ENCODE assay signal across 9 cellular contexts in genomic region chr17:17722081-17722905, GRCh38. TPM values are rescaled to one million over a fixed set of nuclear protein-coding genes. Genes with fewer than 3 reads are reported as not detected.
A peak's percentile ranks its signal among the peaks of the same experiment; 100 is the strongest.
DNase-seq lines count a peak whose midpoint lies in the region; ATAC-seq and TF ChIP-seq lines count a peak whose summit lies in the region.
"Had no signal": no experiment of that assay in that cellular context is flagged by ENCODE, and none has a peak within 500 bp of the region (broad histone marks: within the 10 kb centered on the region; RNA-seq: fewer than 3 reads in every experiment).

No MANE protein-coding gene starts in this region.

- H3K4me3 ChIP-seq in kidney epithelial cell (ENCODE audit: low read depth, low read length) (peak overlapping the region; percentile 48), stomach smooth muscle (ENCODE audit: low read length in 2 of 2) (peak overlapping the region; percentile 74 to 80)

- H3K27ac Mint-ChIP-seq in activated CD4-positive, alpha-beta T cell treated with anti-CD3 and anti-CD28 coated beads, Interleukin-2, amount 10 ng/mL, durations not matched to agents 24 days and 14 days, result no peak overlapping the region

- peaks cover 38% of the 10 kb centered on the region for H3K4me1 Mint-ChIP-seq in activated CD4-positive, alpha-beta T cell treated with anti-CD3 and anti-CD28 coated beads, Interleukin-2, amount 10 ng/mL, durations not matched to agents 24 days and 14 days

- TF ChIP-seq CTCF in kidney epithelial cell (IDR thresholded peaks at IDR 0.05; ENCODE audit: insufficient read depth, low read length, poor library complexity, severe bottlenecking), result no peak

- H3K36me3 ChIP-seq in kidney epithelial cell (ENCODE audit: control insufficient read depth, insufficient read depth, low read length), result no peaks in the 10 kb centered on the region
- H3K36me3 ChIP-seq in stomach smooth muscle (ENCODE audit: control insufficient read depth in 2 of 2, insufficient read depth in 2 of 2, low read length in 2 of 2), result no peaks in the 10 kb centered on the region

- H3K36me3 Mint-ChIP-seq in activated CD4-positive, alpha-beta T cell treated with anti-CD3 and anti-CD28 coated beads, Interleukin-2, amount 10 ng/mL, durations not matched to agents 24 days and 14 days (ENCODE audit: low read depth), result peaks cover 15% of the 10 kb centered on the region

- H3K27me3 Mint-ChIP-seq in activated CD4-positive, alpha-beta T cell treated with anti-CD3 and anti-CD28 coated beads, Interleukin-2, amount 10 ng/mL, durations not matched to agents 24 days and 14 days, result peaks cover 35% of the 10 kb centered on the region

- peak overlapping the region; percentile 91 for H3K4me3 Mint-ChIP-seq in activated CD4-positive, alpha-beta T cell treated with anti-CD3 and anti-CD28 coated beads, Interleukin-2, amount 10 ng/mL, durations not matched to agents 24 days and 14 days

- no peak for ATAC-seq in GM18867 (IDR thresholded peaks at IDR 0.05; ENCODE audit: unreplicated experiment)

- H3K9me3 ChIP-seq in stomach smooth muscle (ENCODE audit: control insufficient read depth in 2 of 2, low read length in 2 of 2), result no peaks in the 10 kb centered on the region

- intact Hi-C loops in activated CD4-positive, alpha-beta T cell treated with anti-CD3 and anti-CD28 coated beads, Interleukin-2, amount 10 ng/mL, durations not matched to agents 24 days and 14 days (cut with micrococcal nuclease), result loop anchor here (5.0 kb wide), 1 partner anchor 40 kb away; the partner anchor contains the start of gene RAI1

- H3K27me3 ChIP-seq in kidney epithelial cell (ENCODE audit: control insufficient read depth, insufficient read depth, low read length) (no peaks in the 10 kb centered on the region), stomach smooth muscle (ENCODE audit: control insufficient read depth in 1 of 2, insufficient read depth in 2 of 2, low read length in 2 of 2) (no peaks in the 10 kb centered on the region)

- peak overlapping the region; percentile 58 to 79 for H3K9ac ChIP-seq in stomach smooth muscle (ENCODE audit: low read length in 2 of 2)

- no peaks in the 10 kb centered on the region for H3K9me3 Mint-ChIP-seq in activated CD4-positive, alpha-beta T cell treated with anti-CD3 and anti-CD28 coated beads, Interleukin-2, amount 10 ng/mL, durations not matched to agents 24 days and 14 days

- peaks cover 35% of the 10 kb centered on the region for H3K4me1 ChIP-seq in stomach smooth muscle (ENCODE audit: control insufficient read depth, insufficient read depth, low read length)

- H3K27ac ChIP-seq in stomach smooth muscle (ENCODE audit: low read length), result peak overlapping the region; percentile 62
- H3K27ac ChIP-seq: C4-2B had no signal

- DNase-seq in activated CD4-positive, alpha-beta T cell treated with anti-CD3 and anti-CD28 coated beads, Interleukin-2, amount 10 ng/mL, durations not matched to agents 24 days and 14 days, result no peak
- DNase-seq in activated CD4-positive, alpha-beta T cell treated with anti-CD3 and anti-CD28 coated beads, Interleukin-2, amount 50 U/mL, for 48 hours, result no peak
- DNase-seq in amygdala (lab: John Stamatoyannopoulos, UW), result peak in 34 of 56 donors; percentile 23 to 72 (median 50)
- DNase-seq in kidney epithelial cell (ENCODE audit: low read depth), result no peak
- no peak for DNase-seq in medulla oblongata (ENCODE audit: extremely low spot score)
- DNase-seq in cerebellar nuclear complex (lab: John Stamatoyannopoulos, UW), result no peak

RNA-seq across cellular contexts. Expression of gene RAI1, which starts 41.0 kb away (rescaled TPM):
- 30.1 and 34.5 TPM in 2 replicates for total RNA-seq in activated CD4-positive, alpha-beta T cell treated with anti-CD3 and anti-CD28 coated beads, Interleukin-2, amount 10 ng/mL, durations not matched to agents 24 days and 14 days
- total RNA-seq in kidney epithelial cell, result 31.3 and 35.0 TPM in 2 replicates

Comparison
In these comparisons a context has a peak if more than half of its experiments do, and no peak if none do; other contexts are left out.
1. DNase-seq: peak in amygdala (34 of 56); none in activated CD4-positive, alpha-beta T cell treated with anti-CD3 and anti-CD28 coated beads, Interleukin-2, amount 10 ng/mL, durations not matched to agents 24 days and 14 days (single experiment), activated CD4-positive, alpha-beta T cell treated with anti-CD3 and anti-CD28 coated beads, Interleukin-2, amount 50 U/mL, for 48 hours (0 of 2), kidney epithelial cell (single experiment), medulla oblongata (single experiment) and cerebellar nuclear complex (0 of 2).